Comparison of ENCODE assay signal across 9 cellular contexts in genomic region chr1:19436716-19437476, GRCh38. TPM values are rescaled to one million over a fixed set of nuclear protein-coding genes. Genes with fewer than 3 reads are reported as not detected.
A peak's percentile ranks its signal among the peaks of the same experiment; 100 is the strongest.
DNase-seq lines count a peak whose midpoint lies in the region; ATAC-seq and TF ChIP-seq lines count a peak whose summit lies in the region.
"Had no signal": no experiment of that assay in that cellular context is flagged by ENCODE, and none has a peak within 500 bp of the region (broad histone marks: within the 10 kb centered on the region; RNA-seq: fewer than 3 reads in every experiment).

No MANE protein-coding gene starts in this region.

- TF ChIP-seq POLR2A in transverse colon (IDR thresholded peaks at IDR 0.05), result no peak

- H3K27me3 ChIP-seq in transverse colon, result no peaks in the 10 kb centered on the region

- WGBS in transverse colon (ENCODE audit: low coverage in 1 of 2), 2 donors, result 34 to 40% methylated on average over 2 to 8 of the region's 8 CpGs

- H3K27me3 Mint-ChIP-seq in activated CD4-positive, alpha-beta T cell treated with anti-CD3 and anti-CD28 coated beads, Interleukin-2, amount 10 ng/mL, durations not matched to agents 24 days and 14 days, result no peaks in the 10 kb centered on the region
- no peaks in the 10 kb centered on the region for H3K27me3 Mint-ChIP-seq in central memory CD8-positive, alpha-beta T cell

- no peak overlapping the region for H3K4me3 ChIP-seq in transverse colon

- DNase-seq in activated CD4-positive, alpha-beta T cell treated with anti-CD3 and anti-CD28 coated beads, Interleukin-2, amount 10 ng/mL, durations not matched to agents 24 days and 14 days, result no peak
- no peak for DNase-seq in activated CD4-positive, alpha-beta T cell treated with anti-CD3 and anti-CD28 coated beads, Interleukin-2, amount 50 U/mL, for 1 hour
- DNase-seq in central memory CD8-positive, alpha-beta T cell (ENCODE audit: low spot score in 2 of 2), result no peak
- peak; percentile 80 for DNase-seq in medulla oblongata (ENCODE audit: extremely low spot score)
- peak; percentile 86 for DNase-seq in transverse colon
- no peak for DNase-seq in NCI-H526 treated with DMSO at 0.1 percent for 48 hours (lab: John Stamatoyannopoulos, UW)
- DNase-seq in GM03348 (ENCODE audit: low spot score), result no peak
- no peak for DNase-seq in NCI-H2227 treated with DMSO at 0.1 percent for 48 hours (lab: John Stamatoyannopoulos, UW)

- peak overlapping the region; percentile 79 for H3K27ac Mint-ChIP-seq in activated CD4-positive, alpha-beta T cell treated with anti-CD3 and anti-CD28 coated beads, Interleukin-2, amount 10 ng/mL, durations not matched to agents 24 days and 14 days
- H3K27ac Mint-ChIP-seq in central memory CD8-positive, alpha-beta T cell (ENCODE audit: low read depth), result peak overlapping the region; percentile 85

- peaks cover 41% of the 10 kb centered on the region for H3K36me3 Mint-ChIP-seq in activated CD4-positive, alpha-beta T cell treated with anti-CD3 and anti-CD28 coated beads, Interleukin-2, amount 10 ng/mL, durations not matched to agents 24 days and 14 days (ENCODE audit: low read depth)
- peaks cover 21% of the 10 kb centered on the region for H3K36me3 Mint-ChIP-seq in central memory CD8-positive, alpha-beta T cell (ENCODE audit: insufficient read depth)

- peak overlapping the region; percentile 80 to 93 (median 82) for H3K27ac ChIP-seq in transverse colon
- H3K27ac ChIP-seq: KMS-11 had no signal

- peaks cover 74 to 95% (median 81%) of the 10 kb centered on the region in 4 donors for H3K4me1 ChIP-seq in transverse colon

- peaks cover 71% of the 10 kb centered on the region for H3K4me1 Mint-ChIP-seq in activated CD4-positive, alpha-beta T cell treated with anti-CD3 and anti-CD28 coated beads, Interleukin-2, amount 10 ng/mL, durations not matched to agents 24 days and 14 days
- peaks cover 82% of the 10 kb centered on the region for H3K4me1 Mint-ChIP-seq in central memory CD8-positive, alpha-beta T cell

- no peaks in the 10 kb centered on the region for H3K9me3 Mint-ChIP-seq in activated CD4-positive, alpha-beta T cell treated with anti-CD3 and anti-CD28 coated beads, Interleukin-2, amount 10 ng/mL, durations not matched to agents 24 days and 14 days
- no peaks in the 10 kb centered on the region for H3K9me3 Mint-ChIP-seq in central memory CD8-positive, alpha-beta T cell

- H3K9me3 ChIP-seq in transverse colon, result no peaks in the 10 kb centered on the region

- intact Hi-C loops in activated CD4-positive, alpha-beta T cell treated with anti-CD3 and anti-CD28 coated beads, Interleukin-2, amount 10 ng/mL, durations not matched to agents 24 days and 14 days (cut with micrococcal nuclease), result loop anchor here (2.0 to 5.0 kb wide), 2 partner anchors 14 to 40 kb away; no protein-coding TSS in a partner anchor
- intact Hi-C loops in transverse colon (cut with DNase I; ENCODE audit: low total_unique reads), result loop anchor here (10.0 kb wide), 1 partner anchor 48 kb away; the partner anchor contains the start of gene CAPZB

- no peak for ATAC-seq in central memory CD8-positive, alpha-beta T cell (replicated peaks; ENCODE audit: extremely low read depth, poor library complexity, severe bottlenecking)

- in situ Hi-C loops in transverse colon (cut with MboI; ENCODE audit: low pct_ligation_motif_present in 1 of 4, low pct_unique_long_range_greater_than_20kb in 1 of 4, low sequenced_read_pairs in 3 of 4), result no loop called here

- H3K36me3 ChIP-seq in transverse colon, result no peaks in the 10 kb centered on the region

- TF ChIP-seq CTCF in transverse colon (IDR thresholded peaks at IDR 0.05), result no peak

- peak overlapping the region; percentile 47 for H3K4me3 Mint-ChIP-seq in activated CD4-positive, alpha-beta T cell treated with anti-CD3 and anti-CD28 coated beads, Interleukin-2, amount 10 ng/mL, durations not matched to agents 24 days and 14 days
- peak overlapping the region; percentile 34 for H3K4me3 Mint-ChIP-seq in central memory CD8-positive, alpha-beta T cell

- peak; percentile 42 for TF ChIP-seq EP300 in transverse colon (IDR thresholded peaks at IDR 0.05; ENCODE audit: low read depth)

RNA-seq across cellular contexts. Expression of gene CAPZB, which starts 48.4 kb away (rescaled TPM):
- total RNA-seq in activated CD4-positive, alpha-beta T cell treated with anti-CD3 and anti-CD28 coated beads, Interleukin-2, amount 10 ng/mL, durations not matched to agents 24 days and 14 days, result 291 and 297 TPM in 2 replicates
- total RNA-seq in transverse colon, result 100 to 1,000 TPM; 127 to 404 (median 136) TPM

Comparison
In these comparisons a context has a peak if more than half of its experiments do, and no peak if none do; other contexts are left out.
1. DNase-seq: peak in medulla oblongata (single experiment) and transverse colon (single experiment); none in activated CD4-positive, alpha-beta T cell treated with anti-CD3 and anti-CD28 coated beads, Interleukin-2, amount 10 ng/mL, durations not matched to agents 24 days and 14 days (single experiment), activated CD4-positive, alpha-beta T cell treated with anti-CD3 and anti-CD28 coated beads, Interleukin-2, amount 50 U/mL, for 1 hour (single experiment), central memory CD8-positive, alpha-beta T cell (0 of 2), NCI-H526 treated with DMSO at 0.1 percent for 48 hours (single experiment), GM03348 (single experiment) and NCI-H2227 treated with DMSO at 0.1 percent for 48 hours (single experiment).